8 cellular contexts compared by ENCODE assay signal in the genomic region with DNA sequence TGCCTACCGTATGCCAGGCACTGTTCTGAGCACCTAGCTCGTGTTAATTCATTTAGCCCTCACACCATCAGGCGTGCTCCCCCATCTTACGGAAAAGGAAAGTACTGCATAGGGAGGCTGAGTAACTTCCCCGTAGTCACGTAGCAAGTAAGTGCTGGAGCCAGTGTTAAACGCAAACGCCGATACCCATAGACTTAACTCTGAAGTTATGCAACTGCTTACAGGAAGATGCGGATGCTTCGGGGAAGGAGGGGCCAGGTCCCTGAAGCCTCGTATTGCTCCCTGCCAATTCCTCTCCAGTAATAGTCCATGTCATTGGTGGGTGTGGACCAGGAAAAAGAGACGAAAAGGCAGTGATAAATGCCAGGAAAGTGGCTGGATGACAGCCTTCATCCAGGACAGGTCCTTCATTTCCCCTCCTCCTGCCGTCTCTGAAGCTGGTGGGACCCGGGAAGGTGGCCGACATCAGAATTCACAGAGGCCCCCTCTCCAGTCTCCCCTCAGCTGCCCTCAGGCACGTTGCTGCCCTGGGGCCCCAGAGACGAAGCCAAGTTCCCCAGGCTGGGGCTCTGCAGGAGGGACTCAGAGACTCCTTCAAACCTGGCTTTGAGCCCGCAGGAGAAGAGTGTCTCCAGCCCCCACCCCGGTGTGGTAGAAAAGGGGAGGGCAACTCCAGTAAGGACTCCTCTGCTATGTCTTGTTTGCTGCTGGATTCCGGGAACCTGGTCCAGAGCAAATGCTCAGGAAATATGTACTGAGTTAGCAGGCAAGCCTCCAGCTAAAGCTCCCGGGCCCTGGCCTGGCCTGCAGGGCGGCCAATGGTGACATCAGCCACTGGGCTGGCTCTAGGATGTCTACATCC. TPM values are rescaled to one million over a fixed set of nuclear protein-coding genes. Genes with fewer than 3 reads are reported as not detected.
DNase-seq lines count a peak whose midpoint lies in the region; FAIRE-seq and TF ChIP-seq lines count a peak whose summit lies in the region.

No MANE protein-coding gene starts in this region.

- peak; percentile 24 for DNase-seq in activated gamma-delta T cell treated with Interleukin-2 at 50 U/mL for 16 hours
- no peak for DNase-seq in activated gamma-delta T cell (lab: John Stamatoyannopoulos, UW)
- peak; percentile 87 for DNase-seq in fibroblast of villous mesenchyme (ENCODE audit: low read depth)
- DNase-seq in posterior vena cava (ENCODE audit: low spot score): peak; percentile 95
- no peak for DNase-seq in RCC 7860 (ENCODE audit: low spot score)
- no peak for DNase-seq in NCI-H1930 (lab: John Stamatoyannopoulos, UW)
- DNase-seq in central memory CD4-positive, alpha-beta T cell: no peak

- peak overlapping the region; percentile 27 for H3K4me3 ChIP-seq in fibroblast of villous mesenchyme (ENCODE audit: low read depth, low read length)

- no peak for FAIRE-seq in RCC 7860 (lab: Jason Lieb, UNC)

- 0 out of 2 replicates have a peak overlapping the region, but pooled peaks have one; percentile 18 for H3K27ac ChIP-seq in VCaP

- intact Hi-C loops in posterior vena cava (cut with DNase I): loop anchor here in 1 of 2 donors (10.0 kb wide), 1 partner anchor 111 kb away; no protein-coding TSS in a partner anchor

- TF ChIP-seq CTCF in VCaP (conservative IDR thresholded peaks at IDR 0.05) (no peak), fibroblast of villous mesenchyme (IDR thresholded peaks at IDR 0.05; ENCODE audit: insufficient read depth, low read depth, low read length) (no peak)

RNA-seq across cellular contexts. Expression of gene RAB44, which starts 37.7 kb away (rescaled TPM):
- under 0.01 TPM in 1 of 2 replicates, not detected in the other for total RNA-seq in fibroblast of villous mesenchyme
- under 1 TPM; 0.33 to 0.42 TPM for total RNA-seq in posterior vena cava

RNA-seq across cellular contexts. Expression of gene CDKN1A, which starts 56.8 kb away (rescaled TPM):
- 302 and 522 TPM in 2 replicates for total RNA-seq in fibroblast of villous mesenchyme
- 100 to 1,000 TPM in 1 of 2 donors, 10 to 100 TPM in 1; 87.4 to 195 TPM for total RNA-seq in posterior vena cava

Comparison
In these comparisons a context has a peak if more than half of its experiments do, and no peak if none do; other contexts are left out.
1. DNase-seq: peak in activated gamma-delta T cell treated with Interleukin-2 at 50 U/mL for 16 hours (single experiment), fibroblast of villous mesenchyme (single experiment) and posterior vena cava (single experiment); none in activated gamma-delta T cell (single experiment), RCC 7860 (single experiment), NCI-H1930 (0 of 2) and central memory CD4-positive, alpha-beta T cell (single experiment).